8 cellular contexts compared by ENCODE assay signal in genomic region chr1:53294557-53294956, GRCh38. TPM values are rescaled to one million over a fixed set of nuclear protein-coding genes. Genes with fewer than 3 reads are reported as not detected.
DNase-seq lines count a peak whose midpoint lies in the region; ATAC-seq and TF ChIP-seq lines count a peak whose summit lies in the region.

No MANE protein-coding gene starts in this region.

- CTCF ChIA-PET in activated CD4-positive, alpha-beta T cell treated with anti-CD3 and anti-CD28 coated beads for 36 hours (lab: Charles Lee), result interaction anchor here (1.2 to 1.7 kb wide), 2 partner anchors 16 to 99 kb away, joined by 4 to 6 read pairs; no protein-coding TSS in a partner anchor

- peaks cover 6% of the 10 kb centered on the region for H3K36me3 Mint-ChIP-seq in activated CD4-positive, alpha-beta T cell treated with anti-CD3 and anti-CD28 coated beads for 36 hours (ENCODE audit: low read depth)
- no peaks in the 10 kb centered on the region for H3K36me3 Mint-ChIP-seq in effector memory CD8-positive, alpha-beta T cell (ENCODE audit: insufficient read depth)

- ATAC-seq in activated CD4-positive, alpha-beta T cell treated with anti-CD3 and anti-CD28 coated beads for 36 hours, result peak; percentile 98
- ATAC-seq in effector memory CD8-positive, alpha-beta T cell (replicated peaks), result peak; percentile 84
- ATAC-seq in HG03045 (IDR thresholded peaks at IDR 0.05; ENCODE audit: unreplicated experiment), result no peak

- POLR2A ChIA-PET in activated CD4-positive, alpha-beta T cell treated with anti-CD3 and anti-CD28 coated beads for 36 hours (lab: Charles Lee), result interaction anchor here (0.6 kb wide), 1 partner anchor 24 kb away, joined by 3 read pairs; no protein-coding TSS in a partner anchor

- H3K27me3 Mint-ChIP-seq in activated CD4-positive, alpha-beta T cell treated with anti-CD3 and anti-CD28 coated beads for 36 hours, result no peaks in the 10 kb centered on the region
- no peaks in the 10 kb centered on the region for H3K27me3 Mint-ChIP-seq in effector memory CD8-positive, alpha-beta T cell

- peaks cover 34% of the 10 kb centered on the region for H3K4me1 Mint-ChIP-seq in activated CD4-positive, alpha-beta T cell treated with anti-CD3 and anti-CD28 coated beads for 36 hours
- H3K4me1 Mint-ChIP-seq in effector memory CD8-positive, alpha-beta T cell (ENCODE audit: low read depth in 2 of 2), result peaks cover 25 to 35% of the 10 kb centered on the region in 2 donors

- peak overlapping the region; percentile 76 for H3K27ac Mint-ChIP-seq in activated CD4-positive, alpha-beta T cell treated with anti-CD3 and anti-CD28 coated beads for 36 hours
- peak overlapping the region; percentile 72 to 95 for H3K27ac Mint-ChIP-seq in effector memory CD8-positive, alpha-beta T cell

- no peak for TF ChIP-seq CTCF in GM13977 (IDR thresholded peaks at IDR 0.05; ENCODE audit: extremely low read depth, insufficient read depth, missing control alignments)

- H3K9me3 Mint-ChIP-seq in activated CD4-positive, alpha-beta T cell treated with anti-CD3 and anti-CD28 coated beads for 36 hours (ENCODE audit: low read depth), result no peaks in the 10 kb centered on the region
- no peaks in the 10 kb centered on the region for H3K9me3 Mint-ChIP-seq in effector memory CD8-positive, alpha-beta T cell

- peak; percentile 52 for DNase-seq in GM13977 (ENCODE audit: low spot score)
- DNase-seq in activated CD4-positive, alpha-beta T cell treated with anti-CD3 and anti-CD28 coated beads for 36 hours, result peak; percentile 80
- peak; percentile 7 to 42 (median 23) for DNase-seq in effector memory CD8-positive, alpha-beta T cell
- DNase-seq in stimulated activated CD4-positive, alpha-beta T cell treated with anti-CD3 and anti-CD28 coated beads, Interleukin-4, amount 100 ng/mL, for 24 hours, result peak; percentile 67
- DNase-seq in SIG-M5 treated with dmso at 0.1 percent for 504 hours (lab: John Stamatoyannopoulos, UW; ENCODE audit: unreplicated experiment), result no peak
- DNase-seq in NCI-H2171 (lab: John Stamatoyannopoulos, UW), result no peak
- DNase-seq in SW480 (ENCODE audit: low spot score), result no peak

- no peak overlapping the region for H3K4me3 Mint-ChIP-seq in activated CD4-positive, alpha-beta T cell treated with anti-CD3 and anti-CD28 coated beads for 36 hours
- peak overlapping the region; percentile 40 to 63 for H3K4me3 Mint-ChIP-seq in effector memory CD8-positive, alpha-beta T cell

- in situ Hi-C loops in GM13977 (cut with MboI; ENCODE audit: low pct_unique_long_range_greater_than_20kb, low sequenced_read_pairs, unreplicated experiment), result no loop called here

- intact Hi-C loops in activated CD4-positive, alpha-beta T cell treated with anti-CD3 and anti-CD28 coated beads for 36 hours (cut with DNase I, micrococcal nuclease), result loop anchor here (1.0 to 5.0 kb wide), 2 partner anchors 32 to 33 kb away; partner anchors contain the start of gene LRP8 (in 1 of the 2)

RNA-seq across cellular contexts. Expression of gene LRP8, which starts 33.3 kb away (rescaled TPM):
- 10 to 100 TPM; 40.6 to 46.5 TPM for total RNA-seq in activated CD4-positive, alpha-beta T cell treated with anti-CD3 and anti-CD28 coated beads for 36 hours

RNA-seq across cellular contexts. Expression of gene MAGOH, which starts 56.2 kb away (rescaled TPM):
- 10 to 100 TPM; 73.7 to 92.3 TPM for total RNA-seq in activated CD4-positive, alpha-beta T cell treated with anti-CD3 and anti-CD28 coated beads for 36 hours

Comparison
In these comparisons a context has a peak if more than half of its experiments do, and no peak if none do; other contexts are left out.
1. DNase-seq: peak in GM13977 (single experiment), activated CD4-positive, alpha-beta T cell treated with anti-CD3 and anti-CD28 coated beads for 36 hours (single experiment), effector memory CD8-positive, alpha-beta T cell (3 of 3) and stimulated activated CD4-positive, alpha-beta T cell treated with anti-CD3 and anti-CD28 coated beads, Interleukin-4, amount 100 ng/mL, for 24 hours (single experiment); none in SIG-M5 treated with dmso at 0.1 percent for 504 hours (single experiment), NCI-H2171 (single experiment) and SW480 (single experiment).